Comparison of ENCODE assay signal across 8 cellular contexts in genomic region chr12:46124848-46125619, GRCh38.
A peak's percentile ranks its signal among the peaks of the same experiment; 100 is the strongest.
DNase-seq lines count a peak whose midpoint lies in the region; ATAC-seq, FAIRE-seq and TF ChIP-seq lines count a peak whose summit lies in the region.

No MANE protein-coding gene starts in this region.

- dilution Hi-C loops in endothelial cell of umbilical vein (cut with MboI; ENCODE audit: extremely low pct_ligation_motif_present, low sequenced_read_pairs) = no loop called here

- H3K27me3 Mint-ChIP-seq in activated CD4-positive, alpha-beta memory T cell treated with anti-CD3 and anti-CD28 coated beads for 36 hours = peaks cover 12% of the 10 kb centered on the region

- H3K9ac ChIP-seq in endothelial cell of umbilical vein (replicated peaks; ENCODE audit: extremely low read depth, insufficient read depth, low read length) (no peak overlapping the region), mucosa of rectum (ENCODE audit: low read depth in 1 of 2, low read length in 2 of 2) (peak overlapping the region in 1 of 2 donors; percentile 9)

- H3K27me3 ChIP-seq in ACC112 (ENCODE audit: insufficient read depth, low read length) = no peaks in the 10 kb centered on the region
- peaks cover 16 to 29% of the 10 kb centered on the region in 2 experiments for H3K27me3 ChIP-seq in endothelial cell of umbilical vein (ENCODE audit: control insufficient read depth in 2 of 2, insufficient read depth in 2 of 2, low read length in 2 of 2)
- H3K27me3 ChIP-seq in mucosa of rectum (ENCODE audit: control insufficient read depth in 2 of 2, insufficient read depth in 2 of 2, low read length in 2 of 2) = no peaks in the 10 kb centered on the region

- no peak for TF ChIP-seq POLR2A in endothelial cell of umbilical vein (IDR thresholded peaks at IDR 0.05; ENCODE audit: low read depth, low read length)

- H3K4me3 ChIP-seq in ACC112 (ENCODE audit: low read depth, low read length) (peak overlapping the region; percentile 73), endothelial cell of umbilical vein (replicated peaks in 1 of 3; ENCODE audit: insufficient read depth in 1 of 3, low read depth in 1 of 3, low read length in 3 of 3) (peak overlapping the region in 1 of 3 experiments; percentile 27), mucosa of rectum (ENCODE audit: low read length in 2 of 2) (peak overlapping the region; percentile 23 to 26)

- H2AFZ ChIP-seq in ACC112 (ENCODE audit: low read length, unreplicated experiment) (peak overlapping the region; percentile 91), endothelial cell of umbilical vein (ENCODE audit: low read depth, low read length) (peak overlapping the region; percentile 54)

- no peaks in the 10 kb centered on the region for H3K9me3 Mint-ChIP-seq in activated CD4-positive, alpha-beta memory T cell treated with anti-CD3 and anti-CD28 coated beads for 36 hours
- H3K9me3 Mint-ChIP-seq in stimulated activated effector memory CD8-positive, alpha-beta T cell treated with anti-CD3 and anti-CD28 coated beads, Interleukin-12 subunit alpha, Interleukin-12 subunit beta, amount 100 ng/mL, for 72 hours = no peaks in the 10 kb centered on the region

- H3K27ac Mint-ChIP-seq in activated CD4-positive, alpha-beta memory T cell treated with anti-CD3 and anti-CD28 coated beads for 36 hours = peak overlapping the region; percentile 21
- H3K27ac Mint-ChIP-seq in stimulated activated effector memory CD8-positive, alpha-beta T cell treated with anti-CD3 and anti-CD28 coated beads, Interleukin-12 subunit alpha, Interleukin-12 subunit beta, amount 100 ng/mL, for 72 hours = peak overlapping the region; percentile 92

- H3K4me1 ChIP-seq in ACC112 (ENCODE audit: control insufficient read depth, insufficient read depth, low read length, unreplicated experiment) = peaks cover 16% of the 10 kb centered on the region
- H3K4me1 ChIP-seq in endothelial cell of umbilical vein (ENCODE audit: control insufficient read depth, extremely low read depth, insufficient read depth, low read length) = peaks cover 4% of the 10 kb centered on the region
- peaks cover 4 to 10% of the 10 kb centered on the region in 2 donors for H3K4me1 ChIP-seq in mucosa of rectum (ENCODE audit: control insufficient read depth in 2 of 2, insufficient read depth in 2 of 2, low read length in 2 of 2)

- POLR2A ChIA-PET in activated CD4-positive, alpha-beta memory T cell treated with anti-CD3 and anti-CD28 coated beads for 36 hours (lab: Charles Lee) = interaction anchor here (0.7 to 1.6 kb wide), 4 partner anchors 12 to 1350 kb away, joined by 3 to 5 read pairs (median 4); no protein-coding TSS in a partner anchor
- POLR2A ChIA-PET in endothelial cell of umbilical vein (lab: Charles Lee) = interaction anchor here (0.6 to 1.0 kb wide), 2 partner anchors 174 to 243 kb away, joined by 3 to 8 read pairs; no protein-coding TSS in a partner anchor

- no peaks in the 10 kb centered on the region for H3K9me1 ChIP-seq in endothelial cell of umbilical vein (replicated peaks; ENCODE audit: control insufficient read depth, extremely low read depth, insufficient read depth, low read length)

- in situ Hi-C loops in GM13977 (cut with MboI; ENCODE audit: low pct_unique_long_range_greater_than_20kb, low sequenced_read_pairs, unreplicated experiment) = loop anchor here (25.0 kb wide), 1 partner anchor 887 kb away; no protein-coding TSS in a partner anchor

- CTCF ChIA-PET in activated CD4-positive, alpha-beta memory T cell treated with anti-CD3 and anti-CD28 coated beads for 36 hours (lab: Charles Lee) = interaction anchor here (0.6 to 8.2 kb wide), 71 partner anchors 9 to 1389 kb away, joined by 3 to 97 read pairs (median 5); no protein-coding TSS in a partner anchor
- CTCF ChIA-PET in endothelial cell of umbilical vein (lab: Charles Lee) = interaction anchor here (0.6 to 4.5 kb wide), 77 partner anchors 9 to 1562 kb away, joined by 3 to 85 read pairs (median 4); partner anchors contain the start of genes SCAF11 and SLC38A1

- H3K36me3 Mint-ChIP-seq in activated CD4-positive, alpha-beta memory T cell treated with anti-CD3 and anti-CD28 coated beads for 36 hours = no peaks in the 10 kb centered on the region
- H3K36me3 Mint-ChIP-seq in stimulated activated effector memory CD8-positive, alpha-beta T cell treated with anti-CD3 and anti-CD28 coated beads, Interleukin-12 subunit alpha, Interleukin-12 subunit beta, amount 100 ng/mL, for 72 hours = peaks cover 7% of the 10 kb centered on the region

- no peaks in the 10 kb centered on the region for H4K20me1 ChIP-seq in endothelial cell of umbilical vein (replicated peaks; ENCODE audit: control insufficient read depth, extremely low read depth, insufficient read depth, low read length)

- H3K79me2 ChIP-seq in ACC112 (ENCODE audit: control insufficient read depth, insufficient read depth, low read length, unreplicated experiment) (no peaks in the 10 kb centered on the region), endothelial cell of umbilical vein (ENCODE audit: control insufficient read depth, insufficient read depth, low read length) (no peaks in the 10 kb centered on the region)

- H3K4me3 Mint-ChIP-seq in activated CD4-positive, alpha-beta memory T cell treated with anti-CD3 and anti-CD28 coated beads for 36 hours = peak overlapping the region; percentile 34
- H3K4me3 Mint-ChIP-seq in stimulated activated effector memory CD8-positive, alpha-beta T cell treated with anti-CD3 and anti-CD28 coated beads, Interleukin-12 subunit alpha, Interleukin-12 subunit beta, amount 100 ng/mL, for 72 hours = peak overlapping the region; percentile 47

- TF ChIP-seq CTCF in GM13977 (IDR thresholded peaks at IDR 0.05; ENCODE audit: extremely low read depth, insufficient read depth, missing control alignments) (peak; percentile 80), endothelial cell of umbilical vein (IDR thresholded peaks at IDR 0.05; ENCODE audit: extremely low read depth in 1 of 2, insufficient read depth in 1 of 2, low read depth in 1 of 2, low read length in 2 of 2) (peak; percentile 51 to 53)

- intact Hi-C loops in activated CD4-positive, alpha-beta memory T cell treated with anti-CD3 and anti-CD28 coated beads for 36 hours (cut with micrococcal nuclease) = loop anchor here (1.0 to 10.0 kb wide), 4 partner anchors 133 to 900 kb away; partner anchors contain the start of gene SCAF11
- intact Hi-C loops in endothelial cell of umbilical vein (cut with micrococcal nuclease) = loop anchor here (1.0 to 10.0 kb wide), 7 partner anchors 133 to 896 kb away; partner anchors contain the start of genes SCAF11 and SLC38A1

- peak overlapping the region; percentile 80 for H3K4me2 ChIP-seq in endothelial cell of umbilical vein (ENCODE audit: insufficient read depth, low read length)

- 0 out of 2 replicates have a peak overlapping the region, but pooled peaks have one; percentile 19 for H3K27ac ChIP-seq in ACC112 (ENCODE audit: low read depth, low read length)
- no peak overlapping the region for H3K27ac ChIP-seq in endothelial cell of umbilical vein (ENCODE audit: insufficient read depth, low read depth, low read length)
- peak overlapping the region in 1 of 2 donors; percentile 26 for H3K27ac ChIP-seq in mucosa of rectum (ENCODE audit: low read depth in 2 of 2, low read length in 2 of 2)

- ATAC-seq in HG03139 (IDR thresholded peaks at IDR 0.05; ENCODE audit: unreplicated experiment) = peak; percentile 80
- peak; percentile 89 for ATAC-seq in stimulated activated effector memory CD8-positive, alpha-beta T cell treated with anti-CD3 and anti-CD28 coated beads, Interleukin-12 subunit alpha, Interleukin-12 subunit beta, amount 100 ng/mL, for 72 hours

- DNase-seq in GM13977 (ENCODE audit: low spot score) = peak; percentile 53
- DNase-seq in NCI-H748 (lab: John Stamatoyannopoulos, UW; ENCODE audit: unreplicated experiment) = peak; percentile 71
- peak; percentile 60 for DNase-seq in activated CD4-positive, alpha-beta memory T cell treated with anti-CD3 and anti-CD28 coated beads for 36 hours
- DNase-seq in endothelial cell of umbilical vein (ENCODE audit: low read depth, low spot score) = peak; percentile 75
- peak in 1 of 2 donors; percentile 55 for DNase-seq in stimulated activated effector memory CD8-positive, alpha-beta T cell treated with anti-CD3 and anti-CD28 coated beads, Interleukin-12 subunit alpha, Interleukin-12 subunit beta, amount 100 ng/mL, for 72 hours (ENCODE audit: low spot score in 2 of 2)

- H3K9me3 ChIP-seq in endothelial cell of umbilical vein (replicated peaks; ENCODE audit: control insufficient read depth, insufficient read depth, low read length) (no peaks in the 10 kb centered on the region), mucosa of rectum (ENCODE audit: control insufficient read depth in 2 of 2, low read length in 2 of 2) (no peaks in the 10 kb centered on the region)

- BruUV-seq in endothelial cell of umbilical vein (replicated peaks; lab: Mats Ljungman, UMichigan) = no TSS peak

- peaks cover 5% of the 10 kb centered on the region for H3K4me1 Mint-ChIP-seq in activated CD4-positive, alpha-beta memory T cell treated with anti-CD3 and anti-CD28 coated beads for 36 hours (ENCODE audit: low read depth)
- peaks cover 7% of the 10 kb centered on the region for H3K4me1 Mint-ChIP-seq in stimulated activated effector memory CD8-positive, alpha-beta T cell treated with anti-CD3 and anti-CD28 coated beads, Interleukin-12 subunit alpha, Interleukin-12 subunit beta, amount 100 ng/mL, for 72 hours

- H3K36me3 ChIP-seq in ACC112 (ENCODE audit: insufficient read depth, low read length) (no peaks in the 10 kb centered on the region), endothelial cell of umbilical vein (ENCODE audit: control insufficient read depth in 2 of 2, extremely low read depth in 1 of 2, insufficient read depth in 2 of 2, low read length in 2 of 2) (no peaks in the 10 kb centered on the region), mucosa of rectum (ENCODE audit: control insufficient read depth in 2 of 2, insufficient read depth in 2 of 2, low read length in 2 of 2) (no peaks in the 10 kb centered on the region)

- FAIRE-seq in endothelial cell of umbilical vein (lab: Jason Lieb, UNC) = peak; percentile 73

TF ChIP-seq in endothelial cell of umbilical vein, 7 proteins besides CTCF, POLR2A, EP300 and RAD21:
- TF ChIP-seq GATA2 (IDR thresholded peaks at IDR 0.05; ENCODE audit: insufficient read depth, insufficient read length, low read depth, low read length) (no peak), POLR2AphosphoS5 (IDR thresholded peaks at IDR 0.05; ENCODE audit: insufficient read depth, low read depth, low read length) (no peak), FOS (IDR thresholded peaks at IDR 0.05; ENCODE audit: borderline replicate concordance, insufficient read depth, low read length) (no peak), MAX (IDR thresholded peaks at IDR 0.05; ENCODE audit: insufficient read depth, insufficient read length) (no peak), EZH2 (IDR thresholded peaks at IDR 0.05; ENCODE audit: borderline replicate concordance, low read depth, low read length, severe bottlenecking) (no peak), JUN (IDR thresholded peaks at IDR 0.05; ENCODE audit: borderline replicate concordance, insufficient read depth, insufficient read length, low read depth) (no peak), MYC (IDR thresholded peaks at IDR 0.05; ENCODE audit: low read depth, low read length) (no peak)
